In genomic region chr3:153379516-153379915, GRCh38 we compare ENCODE assay signal across 17 cellular contexts.
DNase-seq lines count a peak whose midpoint lies in the region; ATAC-seq and TF ChIP-seq lines count a peak whose summit lies in the region.
"Had no signal": no experiment of that assay in that cellular context is flagged by ENCODE, and none has a peak within 500 bp of the region (broad histone marks: within the 10 kb centered on the region; RNA-seq: fewer than 3 reads in every experiment).

No MANE protein-coding gene starts in this region.

- peak; percentile 40 for DNase-seq in AG08395 (ENCODE audit: low spot score)
- DNase-seq in GM23248: peak; percentile 18
- peak; percentile 31 for DNase-seq in brain microvascular endothelial cell
- peak; percentile 46 for DNase-seq in glomerular visceral epithelial cell (ENCODE audit: extremely low spot score)
- no peak for DNase-seq in glutamatergic neuron
- no peak for DNase-seq in cerebellum (ENCODE audit: low spot score)
- DNase-seq: CD4-positive, alpha-beta T cell; DMS79 treated with DMSO at 0.1 percent for 48 hours; Kasumi-1; MV-4-11; NCI-H1436; NCI-H2081 treated with DMSO at 0.1 percent for 48 hours; NCI-H526 had no signal

- no peaks in the 10 kb centered on the region for H3K4me1 ChIP-seq in GM23248 (ENCODE audit: insufficient read depth)
- H3K4me1 ChIP-seq: SJSA1 had no signal

- no peak overlapping the region for H3K9ac ChIP-seq in GM23248

- no peaks in the 10 kb centered on the region for H4K20me1 ChIP-seq in GM23248 (ENCODE audit: insufficient read depth)

- H3K9me2 ChIP-seq in GM23248 (ENCODE audit: insufficient read depth): no peaks in the 10 kb centered on the region; the same call in 1 of the 2 replicates

- H3K4me3 ChIP-seq in GM23248 (no peak overlapping the region), brain microvascular endothelial cell (ENCODE audit: low read depth, low read length) (no peak overlapping the region)
- H3K4me3 ChIP-seq: SJSA1 had no signal

- no peaks in the 10 kb centered on the region for H3K79me2 ChIP-seq in GM23248 (ENCODE audit: insufficient read depth)

- no peak overlapping the region for H2AFZ ChIP-seq in GM23248

- TF ChIP-seq CTCF in brain microvascular endothelial cell (IDR thresholded peaks at IDR 0.05; ENCODE audit: low read depth, low read length, missing control alignments) (no peak), glutamatergic neuron (IDR thresholded peaks at IDR 0.05; ENCODE audit: partially characterized antibody, unreplicated experiment) (no peak)

- H3K27ac ChIP-seq in GM23248 (no peak overlapping the region), brain microvascular endothelial cell (no peak overlapping the region)
- H3K27ac ChIP-seq: RWPE1, SJSA1 had no signal

- 7 to 20% methylated on average over 1 of the region's 1 CpG for whole genome bisulfite sequencing in GM23248 (ENCODE audit: low coverage in 1 of 2, low lambda C conversion rate in 2 of 2, missing lambda C conversion rate in 2 of 2), 2 experiments

- ATAC-seq in GM18907 (IDR thresholded peaks at IDR 0.05; ENCODE audit: unreplicated experiment): no peak
- no peak for ATAC-seq in HG03439 (IDR thresholded peaks at IDR 0.05; ENCODE audit: unreplicated experiment)

- no peaks in the 10 kb centered on the region for H3K9me3 ChIP-seq in GM23248 (ENCODE audit: low read depth)
- H3K9me3 ChIP-seq: SJSA1 had no signal

- H3K9me3 Mint-ChIP-seq in glutamatergic neuron (ENCODE audit: unreplicated experiment): no peaks in the 10 kb centered on the region
- H3K9me3 Mint-ChIP-seq: CD4-positive, alpha-beta T cell had no signal

- in situ Hi-C loops in GM23248 (cut with MboI) (no loop called here), brain microvascular endothelial cell (cut with HindIII; ENCODE audit: low pct_ligation_motif_present, low sequenced_read_pairs) (no loop called here)

- H3K27me3 ChIP-seq in GM23248 (replicated peaks; ENCODE audit: insufficient read depth): no peaks in the 10 kb centered on the region
- no peaks in the 10 kb centered on the region for H3K27me3 ChIP-seq in brain microvascular endothelial cell (replicated peaks)
- H3K27me3 ChIP-seq: SJSA1 had no signal

- H3K4me2 ChIP-seq in GM23248 (ENCODE audit: unreplicated experiment): no peak overlapping the region

- H3K4me3 Mint-ChIP-seq in glutamatergic neuron (ENCODE audit: unreplicated experiment): no peak overlapping the region
- H3K4me3 Mint-ChIP-seq: CD4-positive, alpha-beta T cell had no signal

- no peaks in the 10 kb centered on the region for H3K27me3 Mint-ChIP-seq in glutamatergic neuron (ENCODE audit: unreplicated experiment)
- H3K27me3 Mint-ChIP-seq: CD4-positive, alpha-beta T cell had no signal

- H3K4me1 Mint-ChIP-seq in glutamatergic neuron (ENCODE audit: low read depth, unreplicated experiment): no peaks in the 10 kb centered on the region

- H3K27ac Mint-ChIP-seq in glutamatergic neuron (ENCODE audit: unreplicated experiment): no peak overlapping the region
- H3K27ac Mint-ChIP-seq: CD4-positive, alpha-beta T cell had no signal

- H3K36me3 ChIP-seq in GM23248 (ENCODE audit: low read depth): no peaks in the 10 kb centered on the region
- H3K36me3 ChIP-seq in brain microvascular endothelial cell (replicated peaks): no peaks in the 10 kb centered on the region
- H3K36me3 ChIP-seq: SJSA1 had no signal

- H3K36me3 Mint-ChIP-seq in glutamatergic neuron (ENCODE audit: unreplicated experiment): no peaks in the 10 kb centered on the region

- no peaks in the 10 kb centered on the region for H3F3A ChIP-seq in GM23248 (ENCODE audit: insufficient read depth)

Comparison
In these comparisons a context has a peak if more than half of its experiments do, and no peak if none do; other contexts are left out.
1. DNase-seq: peak in AG08395 (single experiment), GM23248 (single experiment), brain microvascular endothelial cell (single experiment) and glomerular visceral epithelial cell (single experiment); none in glutamatergic neuron (single experiment) and cerebellum (single experiment).